Comparison of ENCODE assay signal across 9 cellular contexts in genomic region chr2:27571681-27572080, GRCh38.
"Had no signal": no experiment of that assay in that cellular context is flagged by ENCODE, and none has a peak within 500 bp of the region (broad histone marks: within the 10 kb centered on the region; RNA-seq: fewer than 3 reads in every experiment).

No MANE protein-coding gene starts in this region.

- H3K4me2 ChIP-seq: GM23338 had no signal

- ATAC-seq: GM23338 had no signal

- H3K4me1 Mint-ChIP-seq: GM23338, H9 had no signal

- H3K4me3 Mint-ChIP-seq: GM23338, H9, HFFc6 had no signal

- H3K27ac Mint-ChIP-seq: GM23338, H9, HFFc6 had no signal

- FAIRE-seq: H1, H54, HTR-8/SVneo had no signal

- H3K4me3 ChIP-seq: GM23338 had no signal

- DNase-seq: H9, HCEC 1CT, HFFc6, IMR-90, KBM-7 had no signal

- H2AFZ ChIP-seq: GM23338 had no signal
